ENCODE assay signal across 10 cellular contexts in genomic region chr4:101597204-101597603, GRCh38.
DNase-seq lines count a peak whose midpoint lies in the region; ATAC-seq and TF ChIP-seq lines count a peak whose summit lies in the region.
"Had no signal": no experiment of that assay in that cellular context is flagged by ENCODE, and none has a peak within 500 bp of the region (broad histone marks: within the 10 kb centered on the region; RNA-seq: fewer than 3 reads in every experiment).

No MANE protein-coding gene starts in this region.

- H4K20me1 ChIP-seq in OCI-LY7 (ENCODE audit: insufficient read depth, low read length): no peaks in the 10 kb centered on the region

- no peaks in the 10 kb centered on the region for H3K79me2 ChIP-seq in OCI-LY7 (ENCODE audit: insufficient read depth, low read depth, low read length)

- H2AFZ ChIP-seq in OCI-LY7 (ENCODE audit: low read length): no peak overlapping the region

- no peaks in the 10 kb centered on the region for H3K9me2 ChIP-seq in OCI-LY7 (ENCODE audit: insufficient read depth, low read length)

- peaks cover 12% of the 10 kb centered on the region for H3K4me1 ChIP-seq in OCI-LY7 (ENCODE audit: insufficient read depth, low read length, poor library complexity, severe bottlenecking)
- H3K4me1 ChIP-seq: HAP-1 had no signal

- no peaks in the 10 kb centered on the region for H3K36me3 ChIP-seq in OCI-LY7 (ENCODE audit: insufficient read depth, low read length)
- H3K36me3 ChIP-seq: HAP-1, heart right ventricle had no signal

- POLR2A ChIA-PET in OCI-LY7 (lab: Charles Lee): interaction anchor here (0.6 kb wide), 2 partner anchors 69 to 372 kb away, joined by 3 to 5 read pairs; no protein-coding TSS in a partner anchor

- peak overlapping the region; percentile 31 for H3K4me2 ChIP-seq in OCI-LY7 (ENCODE audit: low read length)

- no peaks in the 10 kb centered on the region for H3K9me3 ChIP-seq in OCI-LY7 (ENCODE audit: low read length)
- H3K9me3 ChIP-seq: HAP-1, heart right ventricle had no signal

- H3K4me3 ChIP-seq in OCI-LY7 (ENCODE audit: low read depth, low read length, poor library complexity, severe bottlenecking) (no peak overlapping the region), fibroblast of pulmonary artery (replicated peaks; ENCODE audit: low read depth, low read length) (no peak overlapping the region)
- H3K4me3 ChIP-seq: HAP-1, heart right ventricle had no signal

- DNase-seq in ELR (ENCODE audit: low read depth): peak; percentile 11
- peak; percentile 9 for DNase-seq in OCI-LY7 (ENCODE audit: low spot score)
- DNase-seq in fibroblast of pulmonary artery (ENCODE audit: low read depth): no peak
- DNase-seq in hippocampal formation (lab: John Stamatoyannopoulos, UW): no peak
- DNase-seq in islet precursor cell: no peak
- no peak for DNase-seq in NCI-H128 (lab: John Stamatoyannopoulos, UW; ENCODE audit: unreplicated experiment)
- DNase-seq: heart right ventricle had no signal

- intact Hi-C loops in OCI-LY7 (cut with micrococcal nuclease; ENCODE audit: unreplicated experiment): no loop called here

- BruUV-seq in OCI-LY7 (replicated peaks; lab: Mats Ljungman, UMichigan): no TSS peak

- ATAC-seq in GM21526 (IDR thresholded peaks at IDR 0.05; ENCODE audit: low FRiP score, unreplicated experiment): peak; percentile 67
- no peak for ATAC-seq in activated CD4-positive, CD25-positive, alpha-beta regulatory T cell treated with anti-CD3 and anti-CD28 coated beads, Interleukin-2, amount 50 U/mL, for 24 hours
- ATAC-seq: heart right ventricle had no signal

- CTCF ChIA-PET in OCI-LY7 (lab: Charles Lee; ENCODE audit: unreplicated experiment): no interaction called here

- TF ChIP-seq CTCF in OCI-LY7 (conservative IDR thresholded peaks at IDR 0.05; ENCODE audit: low read length) (peak; percentile 72), fibroblast of pulmonary artery (IDR thresholded peaks at IDR 0.05; ENCODE audit: low read length, missing control alignments) (peak; percentile 8)

- no peak overlapping the region for H3K27ac ChIP-seq in OCI-LY7 (ENCODE audit: low read depth, low read length, poor library complexity, severe bottlenecking)
- H3K27ac ChIP-seq: heart right ventricle had no signal

Comparison
In these comparisons a context has a peak if more than half of its experiments do, and no peak if none do; other contexts are left out.
1. DNase-seq: peak in ELR (single experiment) and OCI-LY7 (single experiment); none in fibroblast of pulmonary artery (single experiment), hippocampal formation (0 of 2), islet precursor cell (single experiment) and NCI-H128 (single experiment).